Comparison of ENCODE assay signal across 10 cellular contexts in genomic region chr19:38735257-38735686, GRCh38. TPM values are rescaled to one million over a fixed set of nuclear protein-coding genes. Genes with fewer than 3 reads are reported as not detected.
A peak's percentile ranks its signal among the peaks of the same experiment; 100 is the strongest.
DNase-seq lines count a peak whose midpoint lies in the region; ATAC-seq and TF ChIP-seq lines count a peak whose summit lies in the region.
"Had no signal": no experiment of that assay in that cellular context is flagged by ENCODE, and none has a peak within 500 bp of the region (broad histone marks: within the 10 kb centered on the region; RNA-seq: fewer than 3 reads in every experiment).

No MANE protein-coding gene starts in this region.

- H3K27me3 Mint-ChIP-seq in activated B cell treated with CpG ODN at 0.5 μM for 24 hours = no peaks in the 10 kb centered on the region

- H3K4me1 ChIP-seq in gastroesophageal sphincter = peaks cover 0 to 49% (median 0%) of the 10 kb centered on the region in 3 donors
- no peaks in the 10 kb centered on the region for H3K4me1 ChIP-seq in rectal smooth muscle tissue (ENCODE audit: control insufficient read depth, insufficient read depth, low read length)

- intact Hi-C loops in activated B cell treated with CpG ODN at 0.5 μM for 24 hours (cut with micrococcal nuclease) = loop anchor here (1.0 to 10.0 kb wide), 6 partner anchors 97 to 332 kb away; partner anchors contain the start of genes ECH1, FAM98C, NFKBIB and SIRT2

- peaks cover 0 to 19% of the 10 kb centered on the region in 2 donors for H3K36me3 ChIP-seq in gastroesophageal sphincter
- peaks cover 11% of the 10 kb centered on the region for H3K36me3 ChIP-seq in rectal smooth muscle tissue (ENCODE audit: control insufficient read depth, insufficient read depth, low read length)

- H3K27ac ChIP-seq in gastroesophageal sphincter (peak overlapping the region in 3 of 4 donors; percentile 67 to 80 (median 77)), rectal smooth muscle tissue (ENCODE audit: low read depth, low read length) (peak overlapping the region; percentile 55)

- POLR2A ChIA-PET in activated B cell treated with CpG ODN at 0.5 μM for 24 hours (lab: Charles Lee) = interaction anchor here (0.6 to 4.1 kb wide), 15 partner anchors 35 to 700 kb away, joined by 3 to 28 read pairs (median 5); partner anchors contain the start of genes ACTN4, ECH1, EIF3K and HNRNPL

- H3K9me3 Mint-ChIP-seq in activated B cell treated with CpG ODN at 0.5 μM for 24 hours = no peaks in the 10 kb centered on the region

- TF ChIP-seq POLR2A in gastroesophageal sphincter (IDR thresholded peaks at IDR 0.05) = no peak

- ATAC-seq in activated B cell treated with CpG ODN at 0.5 μM for 24 hours (ENCODE audit: low read depth) (peak; percentile 31), gastroesophageal sphincter (no peak)

- peaks cover 8% of the 10 kb centered on the region for H3K36me3 Mint-ChIP-seq in activated B cell treated with CpG ODN at 0.5 μM for 24 hours (ENCODE audit: low read depth)

- 33% methylated on average over 2 of the region's 18 CpGs; no CpG with 5 or more reads in 1 of the 2 donors for WGBS in gastroesophageal sphincter (ENCODE audit: low coverage in 1 of 2), 2 donors

- no peak for TF ChIP-seq EP300 in gastroesophageal sphincter (IDR thresholded peaks at IDR 0.05)

- CTCF ChIA-PET in activated B cell treated with CpG ODN at 0.5 μM for 24 hours (lab: Charles Lee) = interaction anchor here (1.1 to 3.0 kb wide), 4 partner anchors 132 to 332 kb away, joined by 3 to 25 read pairs (median 5); partner anchors contain the start of genes FAM98C, MRPS12 and SARS2

- peak overlapping the region; percentile 90 for H3K27ac Mint-ChIP-seq in activated B cell treated with CpG ODN at 0.5 μM for 24 hours

- H3K4me3 Mint-ChIP-seq in activated B cell treated with CpG ODN at 0.5 μM for 24 hours = peak overlapping the region; percentile 82

- TF ChIP-seq CTCF in activated B cell treated with CpG ODN at 0.5 μM for 24 hours (IDR thresholded peaks at IDR 0.05) (no peak), gastroesophageal sphincter (IDR thresholded peaks at IDR 0.05) (no peak)

- no peak overlapping the region for H3K4me3 ChIP-seq in gastroesophageal sphincter
- peak overlapping the region; percentile 48 for H3K4me3 ChIP-seq in rectal smooth muscle tissue (ENCODE audit: low read length)

- H3K4me1 Mint-ChIP-seq in activated B cell treated with CpG ODN at 0.5 μM for 24 hours = peaks cover 38% of the 10 kb centered on the region

- H3K9ac ChIP-seq in rectal smooth muscle tissue (ENCODE audit: low read length) = no peak overlapping the region

- H3K9me3 ChIP-seq in gastroesophageal sphincter = no peaks in the 10 kb centered on the region

- no peaks in the 10 kb centered on the region for H3K27me3 ChIP-seq in gastroesophageal sphincter
- H3K27me3 ChIP-seq in rectal smooth muscle tissue (ENCODE audit: control insufficient read depth, insufficient read depth, low read length) = no peaks in the 10 kb centered on the region

- peak; percentile 22 for DNase-seq in NCI-H1436 (lab: John Stamatoyannopoulos, UW)
- no peak for DNase-seq in NCI-H1436 treated with DMSO at 0.1 percent for 48 hours (lab: John Stamatoyannopoulos, UW)
- peak; percentile 49 for DNase-seq in activated B cell treated with CpG ODN at 0.5 μM for 24 hours
- DNase-seq in NCI-H2107 treated with DMSO at 0.1 percent for 48 hours (lab: John Stamatoyannopoulos, UW; ENCODE audit: unreplicated experiment) = no peak
- DNase-seq in HPDE6-E6E7 (ENCODE audit: extremely low spot score) = no peak
- DNase-seq in HuH-7.5 (ENCODE audit: low spot score) = no peak

RNA-seq across cellular contexts. Expression of gene CAPN12, which starts 9.0 kb away (rescaled TPM):
- 12.4 and 14.9 TPM in 2 replicates for total RNA-seq in activated B cell treated with CpG ODN at 0.5 μM for 24 hours
- 1 to 10 TPM in 2 of 4 donors, under 1 TPM in 1, not detected in 1; 0.93 to 2.2 (median 1.1) TPM for total RNA-seq in gastroesophageal sphincter

RNA-seq across cellular contexts. Expression of gene LGALS7, which starts 38.0 kb away (rescaled TPM):
- not detected in 2 replicates for total RNA-seq in activated B cell treated with CpG ODN at 0.5 μM for 24 hours
- 10 to 100 TPM in 1 of 4 donors, not detected in 3; 25.8 TPM for total RNA-seq in gastroesophageal sphincter
- total RNA-seq: renal cortical epithelial cell; T-helper 1 cell treated with Interleukin-12 subunit alpha and Interleukin-12 subunit beta and Interleukin-4 antibody, amounts not matched to agents 30 ng/mL and 1 ng/mL, for 36 hours had no signal

RNA-seq across cellular contexts. Expression of gene LGALS7B, which starts 53.7 kb away (rescaled TPM):
- total RNA-seq in activated B cell treated with CpG ODN at 0.5 μM for 24 hours = not detected in 2 replicates
- total RNA-seq in gastroesophageal sphincter = 10 to 100 TPM in 1 of 4 donors, 1 to 10 TPM in 2, not detected in 1; 2.1 to 58.4 (median 9.8) TPM
- total RNA-seq: renal cortical epithelial cell; T-helper 1 cell treated with Interleukin-12 subunit alpha and Interleukin-12 subunit beta and Interleukin-4 antibody, amounts not matched to agents 30 ng/mL and 1 ng/mL, for 36 hours had no signal

Comparison
In these comparisons a context has a peak if more than half of its experiments do, and no peak if none do; other contexts are left out.
1. DNase-seq: peak in NCI-H1436 (single experiment) and activated B cell treated with CpG ODN at 0.5 μM for 24 hours (single experiment); none in NCI-H1436 treated with DMSO at 0.1 percent for 48 hours (single experiment), NCI-H2107 treated with DMSO at 0.1 percent for 48 hours (single experiment), HPDE6-E6E7 (single experiment) and HuH-7.5 (single experiment).